ENCODE assay signal across 15 cellular contexts in the genomic region with DNA sequence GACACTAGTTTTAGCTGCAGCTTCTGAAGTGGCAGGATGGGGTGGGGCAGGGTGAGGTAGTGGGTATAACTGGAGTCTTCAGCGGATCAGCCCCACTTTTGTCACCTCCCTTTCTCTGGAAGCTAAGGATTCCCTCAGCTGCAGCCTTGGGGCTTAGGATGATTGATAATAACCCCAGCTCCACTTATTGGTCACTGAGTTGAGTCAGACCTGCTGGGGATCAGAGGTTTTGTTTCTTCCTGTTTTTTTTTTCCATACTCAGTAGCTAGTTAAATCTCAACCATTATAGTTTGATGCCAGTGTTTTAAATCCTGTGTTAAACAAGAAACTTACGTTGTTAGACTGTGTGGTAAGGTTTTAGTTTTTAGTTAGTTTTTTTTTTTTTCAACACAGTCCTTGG. TPM values are rescaled to one million over a fixed set of nuclear protein-coding genes. Genes with fewer than 3 reads are reported as not detected.
A peak's percentile ranks its signal among the peaks of the same experiment; 100 is the strongest.
DNase-seq lines count a peak whose midpoint lies in the region; FAIRE-seq and TF ChIP-seq lines count a peak whose summit lies in the region.
"Had no signal": no experiment of that assay in that cellular context is flagged by ENCODE, and none has a peak within 500 bp of the region (broad histone marks: within the 10 kb centered on the region; RNA-seq: fewer than 3 reads in every experiment).

No MANE protein-coding gene starts in this region.

- in situ Hi-C loops in GM23248 (cut with MboI) = no loop called here

- H3K79me2 ChIP-seq in GM23248 (ENCODE audit: insufficient read depth) (peaks cover 100% of the 10 kb centered on the region), OCI-LY3 (ENCODE audit: low read length) (peaks cover 20% of the 10 kb centered on the region; the same call in 1 of the 2 replicates), fibroblast of lung (ENCODE audit: control insufficient read depth, insufficient read depth, low read length) (peaks cover 87% of the 10 kb centered on the region)

- H3K9ac ChIP-seq in GM23248 (peak overlapping the region; percentile 12; the same call in 1 of the 2 replicates), OCI-LY3 (ENCODE audit: low read length) (no peak overlapping the region), fibroblast of lung (ENCODE audit: insufficient read depth, low read length) (no peak overlapping the region)

- DNase-seq in GM23248 (peak; percentile 78), fibroblast of lung (ENCODE audit: low read depth in 2 of 2) (peak; percentile 44 to 78), small intestine (peak; percentile 37), HK-2 (ENCODE audit: unreplicated experiment) (no peak), lower leg skin (ENCODE audit: low spot score in 2 of 2) (no peak)
- no peak for DNase-seq in activated T-cell treated with anti-CD3 and anti-CD28 coated beads, Interleukin-2, amount 50 U/mL, for 1 hour
- DNase-seq: activated T-cell treated with anti-CD3 and anti-CD28 coated beads, Interleukin-2, amount 50 U/mL, for 72 hours; hypothalamus; NCI-H1417 treated with DMSO at 0.1 percent for 48 hours; NCI-H526 treated with DMSO at 0.1 percent for 48 hours; posterior cingulate gyrus; stimulated activated CD4-positive, alpha-beta T cell treated with anti-CD3 and anti-CD28 coated beads, Interleukin-2, amount 100 ng/mL, for 48 hours; stimulated activated naive CD4-positive, alpha-beta T cell had no signal

- H3K27ac ChIP-seq in GM23248 (peak overlapping the region; percentile 56), OCI-LY3 (ENCODE audit: low read length) (no peak overlapping the region), fibroblast of lung (ENCODE audit: insufficient read depth, low read length) (peak overlapping the region; percentile 42), small intestine (ENCODE audit: low read depth in 1 of 2, low read length in 1 of 2) (no peak overlapping the region)
- H3K27ac ChIP-seq: HL-60 had no signal

- H3K4me2 ChIP-seq in GM23248 (ENCODE audit: unreplicated experiment) (peak overlapping the region; percentile 26), OCI-LY3 (ENCODE audit: low read length) (peak overlapping the region; percentile 12), fibroblast of lung (ENCODE audit: extremely low read depth, insufficient read depth, low read length) (no peak overlapping the region)

- H3K36me3 ChIP-seq in GM23248 (ENCODE audit: low read depth) (no peaks in the 10 kb centered on the region), OCI-LY3 (replicated peaks; ENCODE audit: low read depth, low read length) (no peaks in the 10 kb centered on the region), fibroblast of lung (ENCODE audit: control insufficient read depth, insufficient read depth, low read length) (no peaks in the 10 kb centered on the region), small intestine (ENCODE audit: control insufficient read depth in 2 of 2, insufficient read depth in 2 of 2, low read length in 2 of 2) (no peaks in the 10 kb centered on the region)

- peaks cover 43% of the 10 kb centered on the region for H3F3A ChIP-seq in GM23248 (ENCODE audit: insufficient read depth)

- H3K9me2 ChIP-seq in GM23248 (ENCODE audit: insufficient read depth) = no peaks in the 10 kb centered on the region

- H3K27me3 ChIP-seq in GM23248 (replicated peaks; ENCODE audit: insufficient read depth) = no peaks in the 10 kb centered on the region
- H3K27me3 ChIP-seq in OCI-LY3 (ENCODE audit: low read depth, low read length) = no peaks in the 10 kb centered on the region
- no peaks in the 10 kb centered on the region for H3K27me3 ChIP-seq in fibroblast of lung (ENCODE audit: control insufficient read depth, insufficient read depth, low read length)
- no peaks in the 10 kb centered on the region for H3K27me3 ChIP-seq in small intestine (ENCODE audit: control insufficient read depth in 2 of 2, insufficient read depth in 2 of 2, low read length in 2 of 2)

- intact Hi-C loops in lower leg skin (cut with DNase I; ENCODE audit: low total_unique reads) = no loop called here

- H3K4me3 ChIP-seq in GM23248 (no peak overlapping the region), OCI-LY3 (ENCODE audit: low read length) (no peak overlapping the region), fibroblast of lung (replicated peaks in 1 of 4; ENCODE audit: control extremely low read depth in 1 of 4, insufficient read depth in 1 of 4, low read depth in 3 of 4, low read length in 4 of 4) (no peak overlapping the region), small intestine (ENCODE audit: low read depth in 1 of 2, low read length in 2 of 2) (no peak overlapping the region), lower leg skin (ENCODE audit: low read depth, poor library complexity, severe bottlenecking) (no peak overlapping the region)

- WGBS in GM23248 (ENCODE audit: low coverage in 1 of 2, low lambda C conversion rate in 2 of 2, missing lambda C conversion rate in 2 of 2), 2 experiments = 28 to 33% methylated on average over 2 of the region's 2 CpGs
- WGBS in small intestine, 3 donors = 38 to 59% (median 44%) methylated on average over 2 of the region's 2 CpGs
- WGBS in lower leg skin, 2 donors = 56 to 62% methylated on average over 2 of the region's 2 CpGs

- no peak for FAIRE-seq in small intestine (lab: Jason Lieb, UNC)

- TF ChIP-seq CTCF in OCI-LY3 (IDR thresholded peaks at IDR 0.05; ENCODE audit: low read depth, low read length) (no peak), fibroblast of lung (conservative IDR thresholded peaks at IDR 0.05 in 1 of 2, IDR thresholded peaks at IDR 0.05 in 1 of 2; ENCODE audit: low read depth in 1 of 2, low read length in 2 of 2) (no peak), lower leg skin (IDR thresholded peaks at IDR 0.05) (no peak)

- no peaks in the 10 kb centered on the region for H3K9me3 ChIP-seq in GM23248 (ENCODE audit: low read depth)
- no peaks in the 10 kb centered on the region for H3K9me3 ChIP-seq in OCI-LY3 (ENCODE audit: insufficient read depth, low read length)
- H3K9me3 ChIP-seq in fibroblast of lung (ENCODE audit: control insufficient read depth, insufficient read depth, low read depth, low read length) = no peaks in the 10 kb centered on the region
- H3K9me3 ChIP-seq in small intestine (ENCODE audit: control insufficient read depth, low read depth) = no peaks in the 10 kb centered on the region

- TF ChIP-seq POLR2A in lower leg skin (IDR thresholded peaks at IDR 0.05) = no peak

- H4K20me1 ChIP-seq in GM23248 (ENCODE audit: insufficient read depth) = peaks cover 25% of the 10 kb centered on the region
- peaks cover 7% of the 10 kb centered on the region; the same call in 1 of the 2 replicates for H4K20me1 ChIP-seq in OCI-LY3 (ENCODE audit: insufficient read depth, low read length)
- no peaks in the 10 kb centered on the region for H4K20me1 ChIP-seq in fibroblast of lung (ENCODE audit: control insufficient read depth, extremely low read depth, insufficient read depth, low read length)

- H2AFZ ChIP-seq in GM23248 (no peak overlapping the region), OCI-LY3 (ENCODE audit: low read depth, low read length) (no peak overlapping the region), fibroblast of lung (ENCODE audit: low read length) (no peak overlapping the region)

- H3K4me1 ChIP-seq in GM23248 (ENCODE audit: insufficient read depth) = peaks cover 63% of the 10 kb centered on the region
- peaks cover 6% of the 10 kb centered on the region for H3K4me1 ChIP-seq in OCI-LY3 (ENCODE audit: low read length)
- peaks cover 9% of the 10 kb centered on the region for H3K4me1 ChIP-seq in fibroblast of lung (ENCODE audit: control insufficient read depth, extremely low read depth, insufficient read depth, low read length)
- no peaks in the 10 kb centered on the region for H3K4me1 ChIP-seq in small intestine (ENCODE audit: control insufficient read depth in 2 of 2, insufficient read depth in 1 of 2, low read depth in 1 of 2, low read length in 1 of 2)

RNA-seq across cellular contexts. Expression of a gene that starts 57.2 kb away (rescaled TPM):
- 686 and 727 TPM in 2 replicates for total RNA-seq in GM23248 (2014; rRNA removed; shearing (Covaris generic))
- polyA plus RNA-seq in GM23248 (2016; fragmentation: Nextera tagmentation; extraction: Ambion mirVana) (176 and 185 TPM in 2 replicates), fibroblast of lung (270 and 604 TPM in 2 replicates), small intestine (10 to 100 TPM in 1 of 3 donors, 1 to 10 TPM in 2; 2.5 to 41.0 (median 3.5) TPM)
- total RNA-seq in fibroblast of lung (408 and 477 TPM in 2 replicates), lower leg skin (100 to 1,000 TPM in 1 of 4 donors, 10 to 100 TPM in 3; 76.9 to 159 (median 81.0) TPM)
- 171 and 508 TPM in 2 replicates for polyA plus RNA-seq in fibroblast of lung (2012)
- polyA minus RNA-seq in fibroblast of lung (ENCODE audit: low replicate concordance) = 458 and 626 TPM in 2 replicates

Comparison
In these comparisons a context has a peak if more than half of its experiments do, and no peak if none do; other contexts are left out.
1. DNase-seq: peak in GM23248 (single experiment), fibroblast of lung (2 of 2) and small intestine (single experiment); none in HK-2 (single experiment), lower leg skin (0 of 2) and activated T-cell treated with anti-CD3 and anti-CD28 coated beads, Interleukin-2, amount 50 U/mL, for 1 hour (single experiment).
2. H3K27ac ChIP-seq: peak in GM23248 (single experiment) and fibroblast of lung (single experiment); none in OCI-LY3 (single experiment) and small intestine (0 of 2).